In genomic region chr7:128830231-128831177, GRCh38 we compare ENCODE assay signal across 8 cellular contexts. TPM values are rescaled to one million over a fixed set of nuclear protein-coding genes. Genes with fewer than 3 reads are reported as not detected.
DNase-seq lines count a peak whose midpoint lies in the region; ATAC-seq and TF ChIP-seq lines count a peak whose summit lies in the region.

A gene with protein sequence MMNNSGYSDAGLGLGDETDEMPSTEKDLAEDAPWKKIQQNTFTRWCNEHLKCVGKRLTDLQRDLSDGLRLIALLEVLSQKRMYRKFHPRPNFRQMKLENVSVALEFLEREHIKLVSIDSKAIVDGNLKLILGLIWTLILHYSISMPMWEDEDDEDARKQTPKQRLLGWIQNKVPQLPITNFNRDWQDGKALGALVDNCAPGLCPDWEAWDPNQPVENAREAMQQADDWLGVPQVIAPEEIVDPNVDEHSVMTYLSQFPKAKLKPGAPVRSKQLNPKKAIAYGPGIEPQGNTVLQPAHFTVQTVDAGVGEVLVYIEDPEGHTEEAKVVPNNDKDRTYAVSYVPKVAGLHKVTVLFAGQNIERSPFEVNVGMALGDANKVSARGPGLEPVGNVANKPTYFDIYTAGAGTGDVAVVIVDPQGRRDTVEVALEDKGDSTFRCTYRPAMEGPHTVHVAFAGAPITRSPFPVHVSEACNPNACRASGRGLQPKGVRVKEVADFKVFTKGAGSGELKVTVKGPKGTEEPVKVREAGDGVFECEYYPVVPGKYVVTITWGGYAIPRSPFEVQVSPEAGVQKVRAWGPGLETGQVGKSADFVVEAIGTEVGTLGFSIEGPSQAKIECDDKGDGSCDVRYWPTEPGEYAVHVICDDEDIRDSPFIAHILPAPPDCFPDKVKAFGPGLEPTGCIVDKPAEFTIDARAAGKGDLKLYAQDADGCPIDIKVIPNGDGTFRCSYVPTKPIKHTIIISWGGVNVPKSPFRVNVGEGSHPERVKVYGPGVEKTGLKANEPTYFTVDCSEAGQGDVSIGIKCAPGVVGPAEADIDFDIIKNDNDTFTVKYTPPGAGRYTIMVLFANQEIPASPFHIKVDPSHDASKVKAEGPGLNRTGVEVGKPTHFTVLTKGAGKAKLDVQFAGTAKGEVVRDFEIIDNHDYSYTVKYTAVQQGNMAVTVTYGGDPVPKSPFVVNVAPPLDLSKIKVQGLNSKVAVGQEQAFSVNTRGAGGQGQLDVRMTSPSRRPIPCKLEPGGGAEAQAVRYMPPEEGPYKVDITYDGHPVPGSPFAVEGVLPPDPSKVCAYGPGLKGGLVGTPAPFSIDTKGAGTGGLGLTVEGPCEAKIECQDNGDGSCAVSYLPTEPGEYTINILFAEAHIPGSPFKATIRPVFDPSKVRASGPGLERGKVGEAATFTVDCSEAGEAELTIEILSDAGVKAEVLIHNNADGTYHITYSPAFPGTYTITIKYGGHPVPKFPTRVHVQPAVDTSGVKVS (N-terminal part only) (plus strand): TSS chr7:128830406. CDS start chr7:128830638, 232 bp downstream.

- H3K27me3 ChIP-seq in heart right ventricle: peaks cover 0 to 46% (median 0%) of the 10 kb centered on the region in 7 donors

- H3K27me3 Mint-ChIP-seq in activated naive CD8-positive, alpha-beta T cell treated with anti-CD3 and anti-CD28 coated beads, Interleukin-2, amount 50 U/mL, for 24 hours: peaks cover 39% of the 10 kb centered on the region
- peaks cover 55% of the 10 kb centered on the region for H3K27me3 Mint-ChIP-seq in progenitor cell of endocrine pancreas

- no peak within 1 kb of the TSS for H3K27ac Mint-ChIP-seq in activated naive CD8-positive, alpha-beta T cell treated with anti-CD3 and anti-CD28 coated beads, Interleukin-2, amount 50 U/mL, for 24 hours
- H3K27ac Mint-ChIP-seq in progenitor cell of endocrine pancreas: peak within 1 kb of the TSS; percentile 52

- peak within 1 kb of the TSS; percentile 51 for H3K4me3 Mint-ChIP-seq in activated naive CD8-positive, alpha-beta T cell treated with anti-CD3 and anti-CD28 coated beads, Interleukin-2, amount 50 U/mL, for 24 hours
- peak within 1 kb of the TSS; percentile 62 for H3K4me3 Mint-ChIP-seq in progenitor cell of endocrine pancreas (ENCODE audit: low read depth)

- peak within 1 kb of the TSS; percentile 86 to 99 (median 94) for H3K27ac ChIP-seq in heart right ventricle

- H3K9me3 ChIP-seq in heart right ventricle: no peaks in the 10 kb centered on the region

- TF ChIP-seq CTCF in heart right ventricle (IDR thresholded peaks at IDR 0.05) (no peak), progenitor cell of endocrine pancreas (IDR thresholded peaks at IDR 0.05; ENCODE audit: unreplicated experiment) (no peak)

- H3K36me3 ChIP-seq in heart right ventricle: peaks cover 0 to 22% (median 0%) of the 10 kb centered on the region in 9 donors

- no peaks in the 10 kb centered on the region for H3K36me3 Mint-ChIP-seq in activated naive CD8-positive, alpha-beta T cell treated with anti-CD3 and anti-CD28 coated beads, Interleukin-2, amount 50 U/mL, for 24 hours (ENCODE audit: low read depth)
- H3K36me3 Mint-ChIP-seq in progenitor cell of endocrine pancreas (ENCODE audit: insufficient read depth): no peaks in the 10 kb centered on the region

- peaks cover 18% of the 10 kb centered on the region for H3K4me1 Mint-ChIP-seq in activated naive CD8-positive, alpha-beta T cell treated with anti-CD3 and anti-CD28 coated beads, Interleukin-2, amount 50 U/mL, for 24 hours
- peaks cover 16% of the 10 kb centered on the region for H3K4me1 Mint-ChIP-seq in progenitor cell of endocrine pancreas (ENCODE audit: low read depth)

- H3K4me1 ChIP-seq in heart right ventricle: peaks cover 20 to 79% (median 50%) of the 10 kb centered on the region in 9 donors

- ATAC-seq in activated naive CD8-positive, alpha-beta T cell treated with anti-CD3 and anti-CD28 coated beads, Interleukin-2, amount 50 U/mL, for 24 hours: peak; percentile 21
- ATAC-seq in heart right ventricle (peak; percentile 0 to 25 (median 8)), GM18517 (IDR thresholded peaks at IDR 0.05; ENCODE audit: unreplicated experiment) (no peak), HG03097 (IDR thresholded peaks at IDR 0.05; ENCODE audit: low FRiP score, unreplicated experiment) (no peak)

- H3K4me3 ChIP-seq in heart right ventricle: peak within 1 kb of the TSS; percentile 55 to 92 (median 72)

- H3K9me3 Mint-ChIP-seq in activated naive CD8-positive, alpha-beta T cell treated with anti-CD3 and anti-CD28 coated beads, Interleukin-2, amount 50 U/mL, for 24 hours: no peaks in the 10 kb centered on the region
- no peaks in the 10 kb centered on the region for H3K9me3 Mint-ChIP-seq in progenitor cell of endocrine pancreas (ENCODE audit: low read depth)

- DNase-seq in COLO668 (lab: John Stamatoyannopoulos, UW; ENCODE audit: unreplicated experiment) (peak; percentile 38), NCI-H69 (lab: John Stamatoyannopoulos, UW) (peak; percentile 58), heart right ventricle (peak; percentile 63 to 70), progenitor cell of endocrine pancreas (ENCODE audit: low spot score, unreplicated experiment) (no peak), NCI-H1694 (lab: John Stamatoyannopoulos, UW) (no peak)
- peak; percentile 30 for DNase-seq in activated naive CD8-positive, alpha-beta T cell treated with anti-CD3 and anti-CD28 coated beads, Interleukin-2, amount 50 U/mL, for 24 hours

- intact Hi-C loops in heart right ventricle (cut with DNase I): loop anchor here in 2 of 10 donors (2.0 to 5.0 kb wide), 3 partner anchors 32 to 92 kb away; partner anchors contain the start of genes ATP6V1F (in 1 of the 2) and CALU (in 1 of the 2)

- 2 to 3% methylated on average over 81 to 109 of the region's 109 CpGs for WGBS in heart right ventricle, 2 donors

RNA-seq across cellular contexts. Expression of the gene that starts here (rescaled TPM):
- total RNA-seq in heart right ventricle (1,000 to 10,000 TPM in 6 of 10 donors, 100 to 1,000 TPM in 4; 364 to 2,445 (median 1,303) TPM), progenitor cell of endocrine pancreas (6.9 and 11.7 TPM in 2 replicates)
- polyA plus RNA-seq in heart right ventricle: 1,000 to 10,000 TPM in 1 of 2 donors, 100 to 1,000 TPM in 1; 223 to 1,054 TPM

Comparison
In these comparisons a context has a peak if more than half of its experiments do, and no peak if none do; other contexts are left out.
1. RNA of the gene that starts here (total RNA-seq): 364 to 2,445 TPM in heart right ventricle; 6.9 to 11.7 TPM in progenitor cell of endocrine pancreas; every median in the first group is over 10 times any median in the second.
2. DNase-seq: peak in COLO668 (single experiment), NCI-H69 (single experiment), activated naive CD8-positive, alpha-beta T cell treated with anti-CD3 and anti-CD28 coated beads, Interleukin-2, amount 50 U/mL, for 24 hours (single experiment) and heart right ventricle (2 of 2); none in progenitor cell of endocrine pancreas (single experiment) and NCI-H1694 (single experiment).
3. ATAC-seq: peak in activated naive CD8-positive, alpha-beta T cell treated with anti-CD3 and anti-CD28 coated beads, Interleukin-2, amount 50 U/mL, for 24 hours (single experiment) and heart right ventricle (8 of 8); none in GM18517 (single experiment) and HG03097 (single experiment).